Comparison of ENCODE assay signal across 11 cellular contexts in the genomic region with DNA sequence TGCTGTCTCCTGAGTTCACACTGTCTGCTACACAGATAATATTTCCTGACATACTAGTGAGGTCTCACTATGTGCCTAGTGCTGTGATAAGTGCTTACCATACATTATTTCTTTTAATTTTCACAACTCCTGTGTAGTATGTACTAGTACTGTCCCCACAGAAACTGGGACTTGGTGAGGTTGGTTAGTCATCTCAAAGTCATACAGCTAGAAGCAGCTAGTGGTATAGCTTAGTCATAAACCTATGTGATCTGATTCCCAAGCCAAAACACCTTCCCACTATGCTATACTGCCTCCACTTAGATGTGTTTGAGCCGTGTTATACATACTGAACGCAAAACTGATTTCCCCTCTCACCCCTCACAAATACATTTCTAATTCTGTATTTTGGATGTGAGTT. TPM values are rescaled to one million over a fixed set of nuclear protein-coding genes. Genes with fewer than 3 reads are reported as not detected.
DNase-seq lines count a peak whose midpoint lies in the region; ATAC-seq and TF ChIP-seq lines count a peak whose summit lies in the region.
"Had no signal": no experiment of that assay in that cellular context is flagged by ENCODE, and none has a peak within 500 bp of the region (broad histone marks: within the 10 kb centered on the region; RNA-seq: fewer than 3 reads in every experiment).

No MANE protein-coding gene starts in this region.

- WGBS in gastroesophageal sphincter (ENCODE audit: low coverage in 1 of 2), 2 donors, result 92 to 100% methylated on average over 2 of the region's 2 CpGs

- intact Hi-C loops in HCT116 (cut with micrococcal nuclease), result no loop called here
- intact Hi-C loops in activated CD8-positive, alpha-beta T cell treated with anti-CD3 and anti-CD28 coated beads for 36 hours (cut with micrococcal nuclease), result no loop called here

- H3K79me2 ChIP-seq in HCT116 (ENCODE audit: insufficient read depth, low read length), result peaks cover 18% of the 10 kb centered on the region; the same call in 1 of the 2 replicates

- no peaks in the 10 kb centered on the region for H4K20me1 ChIP-seq in HCT116 (ENCODE audit: insufficient read depth)

- H3K27me3 ChIP-seq in HCT116 (ENCODE audit: insufficient read depth, low read length), result no peaks in the 10 kb centered on the region
- H3K27me3 ChIP-seq in gastroesophageal sphincter, result no peaks in the 10 kb centered on the region
- H3K27me3 ChIP-seq: ovary had no signal

- H3K4me3 Mint-ChIP-seq in activated CD8-positive, alpha-beta memory T cell treated with anti-CD3 and anti-CD28 coated beads, Interleukin-2, amount 10 ng/mL, durations not matched to agents 7 days and 5 days, result no peak overlapping the region
- no peak overlapping the region for H3K4me3 Mint-ChIP-seq in activated CD8-positive, alpha-beta T cell treated with anti-CD3 and anti-CD28 coated beads for 36 hours
- H3K4me3 Mint-ChIP-seq in memory B cell, result no peak overlapping the region

- H3K4me1 ChIP-seq in HCT116 (ENCODE audit: control insufficient read depth in 1 of 2, insufficient read depth in 2 of 2, low read length in 2 of 2) (0 out of 4 replicates have a peak, but pooled peaks cover 0 to 4% of the 10 kb centered on the region in 2 experiments), gastroesophageal sphincter (no peaks in the 10 kb centered on the region)

- H3K36me3 Mint-ChIP-seq in activated CD8-positive, alpha-beta memory T cell treated with anti-CD3 and anti-CD28 coated beads, Interleukin-2, amount 10 ng/mL, durations not matched to agents 7 days and 5 days, result peaks cover 22% of the 10 kb centered on the region
- peaks cover 9% of the 10 kb centered on the region for H3K36me3 Mint-ChIP-seq in activated CD8-positive, alpha-beta T cell treated with anti-CD3 and anti-CD28 coated beads for 36 hours (ENCODE audit: low read depth)
- peaks cover 15% of the 10 kb centered on the region for H3K36me3 Mint-ChIP-seq in memory B cell

- RAD21 ChIA-PET in HCT116 (lab: Charles Lee; ENCODE audit: low non-redundant PET in 1 of 2, low total read pairs in 2 of 2, uncharacterized antibody in 2 of 2, unreplicated experiment in 2 of 2), result no interaction called here

- CTCF ChIA-PET in activated CD8-positive, alpha-beta memory T cell treated with anti-CD3 and anti-CD28 coated beads, Interleukin-2, amount 10 ng/mL, durations not matched to agents 7 days and 5 days (lab: Charles Lee), result interaction anchor here (0.6 to 2.0 kb wide), 4 partner anchors 8 to 1986 kb away, joined by 3 to 10 read pairs (median 4); no protein-coding TSS in a partner anchor
- CTCF ChIA-PET in HCT116 (lab: Charles Lee), result no interaction called here
- CTCF ChIA-PET in activated CD8-positive, alpha-beta T cell treated with anti-CD3 and anti-CD28 coated beads for 36 hours (lab: Charles Lee), result interaction anchor here (0.9 to 3.7 kb wide), 3 partner anchors 10 to 68 kb away, joined by 3 to 20 read pairs (median 6); a partner anchor contains a TSS

- peaks cover 0 to 8% of the 10 kb centered on the region in 2 experiments; a peak in 1 of 4 replicates for H3K36me3 ChIP-seq in HCT116 (ENCODE audit: control insufficient read depth in 1 of 2, insufficient read depth in 2 of 2, low read length in 2 of 2)
- H3K36me3 ChIP-seq in gastroesophageal sphincter, result peaks cover 0 to 21% of the 10 kb centered on the region in 2 donors
- H3K36me3 ChIP-seq: ovary had no signal

- DNase-seq in activated CD8-positive, alpha-beta memory T cell treated with anti-CD3 and anti-CD28 coated beads, Interleukin-2, amount 10 ng/mL, durations not matched to agents 7 days and 5 days, result no peak
- no peak for DNase-seq in activated CD8-positive, alpha-beta memory T cell treated with anti-CD3 and anti-CD28 coated beads, Interleukin-2, amount 50 U/mL, for 48 hours
- DNase-seq in HCT116 (ENCODE audit: low read depth, low spot score) (no peak), memory B cell (ENCODE audit: low spot score in 2 of 2) (no peak), foreskin melanocyte (no peak), GOT3 (lab: John Stamatoyannopoulos, UW) (no peak)
- peak; percentile 40 for DNase-seq in activated CD8-positive, alpha-beta T cell treated with anti-CD3 and anti-CD28 coated beads for 36 hours
- DNase-seq: NCI-H82, ovary, WERI-Rb-1 had no signal

- H3K9me3 ChIP-seq in HCT116 (ENCODE audit: control insufficient read depth in 1 of 2, insufficient read depth in 1 of 2, low read depth in 1 of 2, low read length in 2 of 2) (no peaks in the 10 kb centered on the region), gastroesophageal sphincter (no peaks in the 10 kb centered on the region)
- H3K9me3 ChIP-seq: ovary had no signal

- POLR2A ChIA-PET in HCT116 (lab: Charles Lee), result interaction anchor here (0.8 kb wide), 1 partner anchor 10 kb away, joined by 3 read pairs; no protein-coding TSS in a partner anchor
- POLR2A ChIA-PET in activated CD8-positive, alpha-beta T cell treated with anti-CD3 and anti-CD28 coated beads for 36 hours (lab: Charles Lee), result interaction anchor here (2.1 kb wide), 1 partner anchor 10 kb away, joined by 13 read pairs; a partner anchor contains a TSS

- H3K4me1 Mint-ChIP-seq in activated CD8-positive, alpha-beta memory T cell treated with anti-CD3 and anti-CD28 coated beads, Interleukin-2, amount 10 ng/mL, durations not matched to agents 7 days and 5 days, result peaks cover 43% of the 10 kb centered on the region
- H3K4me1 Mint-ChIP-seq in activated CD8-positive, alpha-beta T cell treated with anti-CD3 and anti-CD28 coated beads for 36 hours (ENCODE audit: low read depth), result peaks cover 53% of the 10 kb centered on the region
- peaks cover 37% of the 10 kb centered on the region for H3K4me1 Mint-ChIP-seq in memory B cell

- H2AFZ ChIP-seq in HCT116 (ENCODE audit: low read depth, low read length, poor library complexity, severe bottlenecking), result no peak overlapping the region

- TF ChIP-seq EP300 in gastroesophageal sphincter (IDR thresholded peaks at IDR 0.05), result no peak

- TF ChIP-seq RAD21 in HCT116 (IDR thresholded peaks at IDR 0.05; ENCODE audit: low read depth), result no peak

- TF ChIP-seq CTCF in HCT116 (IDR thresholded peaks at IDR 0.05 in 2 of 3, conservative IDR thresholded peaks at IDR 0.05 in 1 of 3; ENCODE audit: borderline replicate concordance in 1 of 3, insufficient read depth in 1 of 3, low read depth in 2 of 3, low read length in 2 of 3), result no peak
- TF ChIP-seq CTCF in activated CD8-positive, alpha-beta T cell treated with anti-CD3 and anti-CD28 coated beads for 36 hours (IDR thresholded peaks at IDR 0.05), result no peak
- TF ChIP-seq CTCF in gastroesophageal sphincter (IDR thresholded peaks at IDR 0.05), result no peak

- H3K9me3 Mint-ChIP-seq in activated CD8-positive, alpha-beta memory T cell treated with anti-CD3 and anti-CD28 coated beads, Interleukin-2, amount 10 ng/mL, durations not matched to agents 7 days and 5 days (ENCODE audit: low read depth), result no peaks in the 10 kb centered on the region
- H3K9me3 Mint-ChIP-seq in activated CD8-positive, alpha-beta T cell treated with anti-CD3 and anti-CD28 coated beads for 36 hours, result no peaks in the 10 kb centered on the region
- no peaks in the 10 kb centered on the region for H3K9me3 Mint-ChIP-seq in memory B cell

- no peak overlapping the region for H3K4me2 ChIP-seq in HCT116 (ENCODE audit: low read length)

- ATAC-seq in activated CD8-positive, alpha-beta memory T cell treated with anti-CD3 and anti-CD28 coated beads, Interleukin-2, amount 10 ng/mL, durations not matched to agents 7 days and 5 days, result peak; percentile 77
- ATAC-seq in HCT116, result peak; percentile 46; the same call in 1 of the 2 replicates
- ATAC-seq in activated CD8-positive, alpha-beta T cell treated with anti-CD3 and anti-CD28 coated beads for 36 hours, result peak; percentile 86
- ATAC-seq in memory B cell (ENCODE audit: low read depth), result no peak
- ATAC-seq in gastroesophageal sphincter, result no peak

- no peaks in the 10 kb centered on the region for H3K27me3 Mint-ChIP-seq in activated CD8-positive, alpha-beta memory T cell treated with anti-CD3 and anti-CD28 coated beads, Interleukin-2, amount 10 ng/mL, durations not matched to agents 7 days and 5 days
- H3K27me3 Mint-ChIP-seq in activated CD8-positive, alpha-beta T cell treated with anti-CD3 and anti-CD28 coated beads for 36 hours, result no peaks in the 10 kb centered on the region
- no peaks in the 10 kb centered on the region for H3K27me3 Mint-ChIP-seq in memory B cell

- no TSS peak for BruUV-seq in HCT116 (replicated peaks; lab: Mats Ljungman, UMichigan)

- H3K4me3 ChIP-seq in HCT116 (replicated peaks in 1 of 2; ENCODE audit: low read depth in 1 of 2, low read length in 2 of 2) (no peak overlapping the region), gastroesophageal sphincter (no peak overlapping the region)
- H3K4me3 ChIP-seq: ovary had no signal

- no peak overlapping the region for H3K9ac ChIP-seq in HCT116 (ENCODE audit: low read length)

- H3K27ac ChIP-seq in HCT116 (ENCODE audit: low read depth, low read length) (no peak overlapping the region), gastroesophageal sphincter (no peak overlapping the region)
- H3K27ac ChIP-seq: ovary, WERI-Rb-1 had no signal

- H3K27ac Mint-ChIP-seq in activated CD8-positive, alpha-beta memory T cell treated with anti-CD3 and anti-CD28 coated beads, Interleukin-2, amount 10 ng/mL, durations not matched to agents 7 days and 5 days, result no peak overlapping the region
- H3K27ac Mint-ChIP-seq in activated CD8-positive, alpha-beta T cell treated with anti-CD3 and anti-CD28 coated beads for 36 hours, result no peak overlapping the region
- peak overlapping the region; percentile 56 for H3K27ac Mint-ChIP-seq in memory B cell

- H3K9me2 ChIP-seq in HCT116 (ENCODE audit: insufficient read depth), result no peaks in the 10 kb centered on the region

- TF ChIP-seq POLR2A in HCT116 (IDR thresholded peaks at IDR 0.05; ENCODE audit: borderline replicate concordance, extremely low read depth, insufficient read depth, insufficient read length) (no peak), gastroesophageal sphincter (IDR thresholded peaks at IDR 0.05) (no peak)

TF ChIP-seq in HCT116, 20 proteins besides CTCF, POLR2A, EP300 and RAD21 (continues in another document):
- TF ChIP-seq SIN3A (IDR thresholded peaks at IDR 0.05; ENCODE audit: low read depth) (no peak), ELF1 (IDR thresholded peaks at IDR 0.05; ENCODE audit: borderline replicate concordance, low read depth) (no peak), CBX3 (IDR thresholded peaks at IDR 0.05; ENCODE audit: low read depth) (no peak), SRF (IDR thresholded peaks at IDR 0.05; ENCODE audit: low read depth) (no peak)

RNA-seq across cellular contexts. Expression of a gene that starts 10.5 kb away (rescaled TPM):
- 10 to 100 TPM; 17.2 to 21.7 TPM for total RNA-seq in activated CD8-positive, alpha-beta memory T cell treated with anti-CD3 and anti-CD28 coated beads, Interleukin-2, amount 10 ng/mL, durations not matched to agents 7 days and 5 days
- total RNA-seq in HCT116 (2021; ENCODE audit: unreplicated experiment) (11.4 TPM), gastroesophageal sphincter (10 to 100 TPM; 22.1 to 30.5 (median 25.0) TPM)
- 3.3 and 5.1 TPM in 2 replicates for polyA plus RNA-seq in HCT116 (2012)
- 10 to 100 TPM; 10.7 to 11.3 TPM for total RNA-seq in activated CD8-positive, alpha-beta T cell treated with anti-CD3 and anti-CD28 coated beads for 36 hours

RNA-seq across cellular contexts. Expression of a gene that starts 24.7 kb away (rescaled TPM):
- total RNA-seq in activated CD8-positive, alpha-beta memory T cell treated with anti-CD3 and anti-CD28 coated beads, Interleukin-2, amount 10 ng/mL, durations not matched to agents 7 days and 5 days, result 10 to 100 TPM; 82.4 to 94.3 TPM
- total RNA-seq in HCT116 (2021; ENCODE audit: unreplicated experiment) (101 TPM), gastroesophageal sphincter (10 to 100 TPM; 28.1 to 43.9 (median 37.3) TPM)
- polyA plus RNA-seq in HCT116 (2012), result 36.9 and 39.6 TPM in 2 replicates
- total RNA-seq in activated CD8-positive, alpha-beta T cell treated with anti-CD3 and anti-CD28 coated beads for 36 hours, result 100 to 1,000 TPM; 140 to 171 TPM

Comparison
In these comparisons a context has a peak if more than half of its experiments do, and no peak if none do; other contexts are left out.
1. ATAC-seq: peak in activated CD8-positive, alpha-beta memory T cell treated with anti-CD3 and anti-CD28 coated beads, Interleukin-2, amount 10 ng/mL, durations not matched to agents 7 days and 5 days (single experiment), HCT116 (single experiment) and activated CD8-positive, alpha-beta T cell treated with anti-CD3 and anti-CD28 coated beads for 36 hours (single experiment); none in memory B cell (single experiment) and gastroesophageal sphincter (single experiment).